Comparison of ENCODE assay signal across 1 cellular context in the genomic region with DNA sequence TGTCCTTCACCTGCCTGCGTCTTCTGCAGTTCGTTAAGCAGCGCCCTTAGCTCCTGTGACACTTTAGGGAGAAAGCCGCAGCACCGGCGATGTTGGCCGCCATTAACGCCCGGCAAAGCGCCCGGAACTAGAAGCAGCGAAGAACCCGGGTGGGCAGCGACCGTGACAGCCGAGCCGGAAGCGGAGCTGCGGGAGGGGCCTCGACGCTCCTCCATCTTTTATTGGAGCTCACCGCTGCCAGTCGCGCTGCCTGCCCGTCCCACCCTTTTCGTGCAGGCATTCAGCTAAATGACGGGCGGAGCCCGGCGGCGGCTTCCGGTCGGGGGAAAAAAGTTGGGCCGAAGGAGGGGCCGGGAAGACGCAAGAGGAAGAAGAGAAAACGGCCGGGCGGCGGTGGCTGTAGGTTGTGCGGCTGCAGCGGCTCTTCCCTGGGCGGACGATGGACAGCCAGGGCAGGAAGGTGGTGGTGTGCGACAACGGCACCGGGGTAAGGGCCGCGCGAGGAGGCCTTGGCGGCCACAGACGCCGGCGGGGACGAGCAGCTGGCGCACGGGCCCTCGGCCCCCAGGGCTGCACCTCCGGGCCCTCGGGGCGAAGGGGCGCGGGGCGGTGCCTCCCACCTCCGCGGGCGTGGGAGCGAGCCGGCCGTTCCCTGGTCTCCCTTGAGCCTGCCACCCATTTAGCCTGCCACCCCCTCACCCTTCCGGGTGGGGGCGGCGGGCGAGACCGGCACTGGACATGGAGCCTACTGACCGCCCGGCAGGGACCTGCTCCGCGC.
A peak's percentile ranks its signal among the peaks of the same experiment; 100 is the strongest.
TF ChIP-seq lines count a peak whose summit lies in the region.

A gene (plus strand): TSS at position 361 of the 778 bp plus-strand sequence. CDS start 79 bp downstream, at position 440.

TF ChIP-seq in H1, 55 proteins besides CTCF, POLR2A, EP300 and RAD21:
- TF ChIP-seq JUN (IDR thresholded peaks at IDR 0.05; ENCODE audit: low read depth, low read length) (no peak), YY1 (IDR thresholded peaks at IDR 0.05; ENCODE audit: low read depth, low read length) (peak; percentile 95), FOSL1 (IDR thresholded peaks at IDR 0.05; ENCODE audit: insufficient read depth, low read depth, low read length) (no peak), SIX5 (IDR thresholded peaks at IDR 0.05; ENCODE audit: low read depth, low read length) (no peak), ASH2L (IDR thresholded peaks at IDR 0.05; ENCODE audit: low read length) (peak; percentile 86), RBBP5 (IDR thresholded peaks at IDR 0.05; ENCODE audit: borderline replicate concordance, low read depth, low read length) (peak; percentile 90; the same call in 1 of the 2 replicates), EZH2 (IDR thresholded peaks at IDR 0.05; ENCODE audit: low read depth, low read length, severe bottlenecking) (no peak), SP2 (IDR thresholded peaks at IDR 0.05; ENCODE audit: low read length) (peak; percentile 71), SP1 (IDR thresholded peaks at IDR 0.05; ENCODE audit: low read depth, low read length) (peak; percentile 90), KDM4A (IDR thresholded peaks at IDR 0.05; ENCODE audit: low read depth, low read length, severe bottlenecking) (peak; percentile 72), CHD2 (IDR thresholded peaks at IDR 0.05; ENCODE audit: low read length) (peak; percentile 85), KDM5A (IDR thresholded peaks at IDR 0.05; ENCODE audit: low read length) (peak; percentile 42), CBX8 (IDR thresholded peaks at IDR 0.05; ENCODE audit: borderline replicate concordance, low read depth, low read length) (no peak), TCF12 (IDR thresholded peaks at IDR 0.05; ENCODE audit: low read depth, low read length) (no peak), BACH1 (IDR thresholded peaks at IDR 0.05; ENCODE audit: low read length) (no peak), TAF7 (optimal IDR thresholded peaks at IDR 0.05; ENCODE audit: borderline replicate concordance, low read depth, low read length) (peak; percentile 73), SAP30 (IDR thresholded peaks at IDR 0.05; ENCODE audit: insufficient read depth, insufficient replicate concordance, low read length) (no peak), GABPA (IDR thresholded peaks at IDR 0.05; ENCODE audit: borderline replicate concordance, insufficient read depth, low read length) (peak; percentile 89), SP4 (IDR thresholded peaks at IDR 0.05; ENCODE audit: low read length) (no peak), SUZ12 (IDR thresholded peaks at IDR 0.05; ENCODE audit: low read length) (no peak), SIRT6 (IDR thresholded peaks at IDR 0.05; ENCODE audit: low read length) (no peak), BRCA1 (IDR thresholded peaks at IDR 0.05; ENCODE audit: low read depth, low read length) (no peak), RNF2 (IDR thresholded peaks at IDR 0.05; ENCODE audit: borderline replicate concordance, low read depth, low read length, missing control alignments, poor library complexity, severe bottlenecking) (no peak), NRF1 (IDR thresholded peaks at IDR 0.05; ENCODE audit: low read depth, low read length) (no peak), NANOG (IDR thresholded peaks at IDR 0.05; ENCODE audit: insufficient read depth, low read depth, low read length, poor library complexity, severe bottlenecking) (no peak), HDAC6 (IDR thresholded peaks at IDR 0.05; ENCODE audit: low read depth, low read length) (no peak), POU5F1 (IDR thresholded peaks at IDR 0.05; ENCODE audit: low read depth, low read length) (no peak), CHD1 (IDR thresholded peaks at IDR 0.05; ENCODE audit: low read depth, low read length) (no peak), TEAD4 (IDR thresholded peaks at IDR 0.05; ENCODE audit: low read depth, low read length) (no peak), SIN3A (conservative IDR thresholded peaks at IDR 0.05 in 1 of 2, IDR thresholded peaks at IDR 0.05 in 1 of 2; ENCODE audit: low read depth in 1 of 2, low read length in 2 of 2) (peak; percentile 54 to 80; a peak in 3 of 4 replicates), JUND (IDR thresholded peaks at IDR 0.05; ENCODE audit: low read length) (no peak), MAFK (IDR thresholded peaks at IDR 0.05; ENCODE audit: low read depth, low read length) (no peak), ZNF274 (IDR thresholded peaks at IDR 0.05; ENCODE audit: borderline replicate concordance, extremely low read depth, low read length) (no peak), CEBPB (IDR thresholded peaks at IDR 0.05; ENCODE audit: low read depth, low read length) (no peak), TAF1 (IDR thresholded peaks at IDR 0.05; ENCODE audit: low read depth, low read length) (peak; percentile 77; the same call in 1 of the 2 replicates), KDM1A (IDR thresholded peaks at IDR 0.05; ENCODE audit: borderline replicate concordance, low read length) (no peak), BCL11A (IDR thresholded peaks at IDR 0.05; ENCODE audit: low read depth in 2 of 2, low read length in 2 of 2) (no peak), CBX5 (IDR thresholded peaks at IDR 0.05; ENCODE audit: low read depth, low read length) (no peak), POLR2AphosphoS5 (IDR thresholded peaks at IDR 0.05; ENCODE audit: low read depth, low read length) (peak; percentile 50; the same call in 1 of the 2 replicates), SRF (IDR thresholded peaks at IDR 0.05; ENCODE audit: low read depth, low read length) (no peak), CREB1 (IDR thresholded peaks at IDR 0.05) (peak; percentile 71), EGR1 (IDR thresholded peaks at IDR 0.05; ENCODE audit: borderline replicate concordance, low read depth, low read length) (0 out of 2 replicates have a peak, but pooled peaks have one; percentile 53), RFX5 (IDR thresholded peaks at IDR 0.05; ENCODE audit: borderline replicate concordance, low read depth, low read length) (no peak), GTF2F1 (IDR thresholded peaks at IDR 0.05; ENCODE audit: borderline replicate concordance, low read depth, low read length) (0 out of 2 replicates have a peak, but pooled peaks have one; percentile 14), CTBP2 (IDR thresholded peaks at IDR 0.05; ENCODE audit: borderline replicate concordance, insufficient read depth, insufficient read length, low read length) (no peak), RXRA (IDR thresholded peaks at IDR 0.05; ENCODE audit: insufficient read depth, low read depth, low read length) (no peak), TBP (IDR thresholded peaks at IDR 0.05; ENCODE audit: low read depth, low read length) (peak; percentile 56), PHF8 (conservative IDR thresholded peaks at IDR 0.05; ENCODE audit: low read depth, low read length) (peak; percentile 92), HDAC2 (IDR thresholded peaks at IDR 0.05; ENCODE audit: borderline replicate concordance in 1 of 2, low read depth in 2 of 2, low read length in 2 of 2) (no peak; a peak in 1 of 4 replicates)
- TF ChIP-seq, protein P1, sequence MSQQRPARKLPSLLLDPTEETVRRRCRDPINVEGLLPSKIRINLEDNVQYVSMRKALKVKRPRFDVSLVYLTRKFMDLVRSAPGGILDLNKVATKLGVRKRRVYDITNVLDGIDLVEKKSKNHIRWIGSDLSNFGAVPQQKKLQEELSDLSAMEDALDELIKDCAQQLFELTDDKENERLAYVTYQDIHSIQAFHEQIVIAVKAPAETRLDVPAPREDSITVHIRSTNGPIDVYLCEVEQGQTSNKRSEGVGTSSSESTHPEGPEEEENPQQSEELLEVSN (IDR thresholded peaks at IDR 0.05): no peak
- TF ChIP-seq, protein P2, sequence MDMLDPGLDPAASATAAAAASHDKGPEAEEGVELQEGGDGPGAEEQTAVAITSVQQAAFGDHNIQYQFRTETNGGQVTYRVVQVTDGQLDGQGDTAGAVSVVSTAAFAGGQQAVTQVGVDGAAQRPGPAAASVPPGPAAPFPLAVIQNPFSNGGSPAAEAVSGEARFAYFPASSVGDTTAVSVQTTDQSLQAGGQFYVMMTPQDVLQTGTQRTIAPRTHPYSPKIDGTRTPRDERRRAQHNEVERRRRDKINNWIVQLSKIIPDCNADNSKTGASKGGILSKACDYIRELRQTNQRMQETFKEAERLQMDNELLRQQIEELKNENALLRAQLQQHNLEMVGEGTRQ (IDR thresholded peaks at IDR 0.05; ENCODE audit: low read length): no peak
- TF ChIP-seq, protein P3, sequence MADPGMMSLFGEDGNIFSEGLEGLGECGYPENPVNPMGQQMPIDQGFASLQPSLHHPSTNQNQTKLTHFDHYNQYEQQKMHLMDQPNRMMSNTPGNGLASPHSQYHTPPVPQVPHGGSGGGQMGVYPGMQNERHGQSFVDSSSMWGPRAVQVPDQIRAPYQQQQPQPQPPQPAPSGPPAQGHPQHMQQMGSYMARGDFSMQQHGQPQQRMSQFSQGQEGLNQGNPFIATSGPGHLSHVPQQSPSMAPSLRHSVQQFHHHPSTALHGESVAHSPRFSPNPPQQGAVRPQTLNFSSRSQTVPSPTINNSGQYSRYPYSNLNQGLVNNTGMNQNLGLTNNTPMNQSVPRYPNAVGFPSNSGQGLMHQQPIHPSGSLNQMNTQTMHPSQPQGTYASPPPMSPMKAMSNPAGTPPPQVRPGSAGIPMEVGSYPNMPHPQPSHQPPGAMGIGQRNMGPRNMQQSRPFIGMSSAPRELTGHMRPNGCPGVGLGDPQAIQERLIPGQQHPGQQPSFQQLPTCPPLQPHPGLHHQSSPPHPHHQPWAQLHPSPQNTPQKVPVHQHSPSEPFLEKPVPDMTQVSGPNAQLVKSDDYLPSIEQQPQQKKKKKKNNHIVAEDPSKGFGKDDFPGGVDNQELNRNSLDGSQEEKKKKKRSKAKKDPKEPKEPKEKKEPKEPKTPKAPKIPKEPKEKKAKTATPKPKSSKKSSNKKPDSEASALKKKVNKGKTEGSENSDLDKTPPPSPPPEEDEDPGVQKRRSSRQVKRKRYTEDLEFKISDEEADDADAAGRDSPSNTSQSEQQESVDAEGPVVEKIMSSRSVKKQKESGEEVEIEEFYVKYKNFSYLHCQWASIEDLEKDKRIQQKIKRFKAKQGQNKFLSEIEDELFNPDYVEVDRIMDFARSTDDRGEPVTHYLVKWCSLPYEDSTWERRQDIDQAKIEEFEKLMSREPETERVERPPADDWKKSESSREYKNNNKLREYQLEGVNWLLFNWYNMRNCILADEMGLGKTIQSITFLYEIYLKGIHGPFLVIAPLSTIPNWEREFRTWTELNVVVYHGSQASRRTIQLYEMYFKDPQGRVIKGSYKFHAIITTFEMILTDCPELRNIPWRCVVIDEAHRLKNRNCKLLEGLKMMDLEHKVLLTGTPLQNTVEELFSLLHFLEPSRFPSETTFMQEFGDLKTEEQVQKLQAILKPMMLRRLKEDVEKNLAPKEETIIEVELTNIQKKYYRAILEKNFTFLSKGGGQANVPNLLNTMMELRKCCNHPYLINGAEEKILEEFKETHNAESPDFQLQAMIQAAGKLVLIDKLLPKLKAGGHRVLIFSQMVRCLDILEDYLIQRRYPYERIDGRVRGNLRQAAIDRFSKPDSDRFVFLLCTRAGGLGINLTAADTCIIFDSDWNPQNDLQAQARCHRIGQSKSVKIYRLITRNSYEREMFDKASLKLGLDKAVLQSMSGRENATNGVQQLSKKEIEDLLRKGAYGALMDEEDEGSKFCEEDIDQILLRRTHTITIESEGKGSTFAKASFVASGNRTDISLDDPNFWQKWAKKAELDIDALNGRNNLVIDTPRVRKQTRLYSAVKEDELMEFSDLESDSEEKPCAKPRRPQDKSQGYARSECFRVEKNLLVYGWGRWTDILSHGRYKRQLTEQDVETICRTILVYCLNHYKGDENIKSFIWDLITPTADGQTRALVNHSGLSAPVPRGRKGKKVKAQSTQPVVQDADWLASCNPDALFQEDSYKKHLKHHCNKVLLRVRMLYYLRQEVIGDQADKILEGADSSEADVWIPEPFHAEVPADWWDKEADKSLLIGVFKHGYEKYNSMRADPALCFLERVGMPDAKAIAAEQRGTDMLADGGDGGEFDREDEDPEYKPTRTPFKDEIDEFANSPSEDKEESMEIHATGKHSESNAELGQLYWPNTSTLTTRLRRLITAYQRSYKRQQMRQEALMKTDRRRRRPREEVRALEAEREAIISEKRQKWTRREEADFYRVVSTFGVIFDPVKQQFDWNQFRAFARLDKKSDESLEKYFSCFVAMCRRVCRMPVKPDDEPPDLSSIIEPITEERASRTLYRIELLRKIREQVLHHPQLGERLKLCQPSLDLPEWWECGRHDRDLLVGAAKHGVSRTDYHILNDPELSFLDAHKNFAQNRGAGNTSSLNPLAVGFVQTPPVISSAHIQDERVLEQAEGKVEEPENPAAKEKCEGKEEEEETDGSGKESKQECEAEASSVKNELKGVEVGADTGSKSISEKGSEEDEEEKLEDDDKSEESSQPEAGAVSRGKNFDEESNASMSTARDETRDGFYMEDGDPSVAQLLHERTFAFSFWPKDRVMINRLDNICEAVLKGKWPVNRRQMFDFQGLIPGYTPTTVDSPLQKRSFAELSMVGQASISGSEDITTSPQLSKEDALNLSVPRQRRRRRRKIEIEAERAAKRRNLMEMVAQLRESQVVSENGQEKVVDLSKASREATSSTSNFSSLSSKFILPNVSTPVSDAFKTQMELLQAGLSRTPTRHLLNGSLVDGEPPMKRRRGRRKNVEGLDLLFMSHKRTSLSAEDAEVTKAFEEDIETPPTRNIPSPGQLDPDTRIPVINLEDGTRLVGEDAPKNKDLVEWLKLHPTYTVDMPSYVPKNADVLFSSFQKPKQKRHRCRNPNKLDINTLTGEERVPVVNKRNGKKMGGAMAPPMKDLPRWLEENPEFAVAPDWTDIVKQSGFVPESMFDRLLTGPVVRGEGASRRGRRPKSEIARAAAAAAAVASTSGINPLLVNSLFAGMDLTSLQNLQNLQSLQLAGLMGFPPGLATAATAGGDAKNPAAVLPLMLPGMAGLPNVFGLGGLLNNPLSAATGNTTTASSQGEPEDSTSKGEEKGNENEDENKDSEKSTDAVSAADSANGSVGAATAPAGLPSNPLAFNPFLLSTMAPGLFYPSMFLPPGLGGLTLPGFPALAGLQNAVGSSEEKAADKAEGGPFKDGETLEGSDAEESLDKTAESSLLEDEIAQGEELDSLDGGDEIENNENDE (IDR thresholded peaks at IDR 0.05; ENCODE audit: insufficient replicate concordance, low read length): no peak
- TF ChIP-seq, protein P4, sequence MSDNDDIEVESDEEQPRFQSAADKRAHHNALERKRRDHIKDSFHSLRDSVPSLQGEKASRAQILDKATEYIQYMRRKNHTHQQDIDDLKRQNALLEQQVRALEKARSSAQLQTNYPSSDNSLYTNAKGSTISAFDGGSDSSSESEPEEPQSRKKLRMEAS (IDR thresholded peaks at IDR 0.05): no peak
- TF ChIP-seq, protein P5, sequence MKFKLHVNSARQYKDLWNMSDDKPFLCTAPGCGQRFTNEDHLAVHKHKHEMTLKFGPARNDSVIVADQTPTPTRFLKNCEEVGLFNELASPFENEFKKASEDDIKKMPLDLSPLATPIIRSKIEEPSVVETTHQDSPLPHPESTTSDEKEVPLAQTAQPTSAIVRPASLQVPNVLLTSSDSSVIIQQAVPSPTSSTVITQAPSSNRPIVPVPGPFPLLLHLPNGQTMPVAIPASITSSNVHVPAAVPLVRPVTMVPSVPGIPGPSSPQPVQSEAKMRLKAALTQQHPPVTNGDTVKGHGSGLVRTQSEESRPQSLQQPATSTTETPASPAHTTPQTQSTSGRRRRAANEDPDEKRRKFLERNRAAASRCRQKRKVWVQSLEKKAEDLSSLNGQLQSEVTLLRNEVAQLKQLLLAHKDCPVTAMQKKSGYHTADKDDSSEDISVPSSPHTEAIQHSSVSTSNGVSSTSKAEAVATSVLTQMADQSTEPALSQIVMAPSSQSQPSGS (IDR thresholded peaks at IDR 0.05; ENCODE audit: low read length): no peak
- TF ChIP-seq, protein P6, sequence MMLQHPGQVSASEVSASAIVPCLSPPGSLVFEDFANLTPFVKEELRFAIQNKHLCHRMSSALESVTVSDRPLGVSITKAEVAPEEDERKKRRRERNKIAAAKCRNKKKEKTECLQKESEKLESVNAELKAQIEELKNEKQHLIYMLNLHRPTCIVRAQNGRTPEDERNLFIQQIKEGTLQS (IDR thresholded peaks at IDR 0.05; ENCODE audit: insufficient read depth, low read depth, low read length): no peak
